ENCODE assay signal across 1 cellular context in the genomic region with DNA sequence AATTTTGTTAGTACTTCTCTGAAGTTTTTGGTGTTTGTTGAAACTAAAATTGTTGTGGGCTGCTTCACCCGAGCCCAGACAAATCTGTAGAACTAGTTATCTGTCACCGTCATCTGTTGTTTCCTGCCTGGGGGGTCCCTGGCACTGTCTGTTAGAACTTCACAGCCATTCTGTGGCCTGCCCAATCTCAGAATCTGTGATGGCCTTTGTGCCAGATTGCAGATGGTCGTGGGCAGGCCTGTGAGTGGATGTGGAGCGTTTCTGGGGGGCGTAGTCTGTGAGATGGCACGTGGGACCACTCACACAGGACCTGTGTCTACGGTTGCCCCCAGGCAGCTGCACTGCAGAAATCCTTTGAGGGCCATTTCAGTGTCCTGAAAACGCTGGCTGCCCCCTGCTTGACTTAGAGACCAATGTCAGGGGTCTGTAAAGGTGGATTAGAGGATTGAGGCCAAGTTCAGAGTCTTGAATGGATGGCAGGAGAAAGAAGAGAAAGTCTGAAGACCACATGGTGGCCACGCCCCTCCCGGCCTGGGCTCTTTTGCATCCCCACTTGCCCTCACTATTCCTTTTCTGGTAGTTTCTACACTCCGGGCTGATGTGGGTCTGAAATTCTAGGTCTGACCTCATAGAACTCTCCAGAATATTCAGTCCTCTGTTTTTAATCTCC.
TF ChIP-seq lines count a peak whose summit lies in the region.

No MANE protein-coding gene starts in this region.

TF ChIP-seq in GM23338, 12 proteins besides CTCF, POLR2A, EP300 and RAD21 (continued from another document):
- TF ChIP-seq EZH2 (IDR thresholded peaks at IDR 0.05; ENCODE audit: low read depth, unreplicated experiment) (no peak), CREB1 (CRISPR knock-in tag; IDR thresholded peaks at IDR 0.05; ENCODE audit: low read depth) (no peak), NANOG (IDR thresholded peaks at IDR 0.05; ENCODE audit: borderline replicate concordance) (no peak), ZNF114 (CRISPR knock-in tag; IDR thresholded peaks at IDR 0.05) (no peak), EZH2phosphoT487 (IDR thresholded peaks at IDR 0.05; ENCODE audit: unreplicated experiment) (no peak)
- TF ChIP-seq, protein P1, sequence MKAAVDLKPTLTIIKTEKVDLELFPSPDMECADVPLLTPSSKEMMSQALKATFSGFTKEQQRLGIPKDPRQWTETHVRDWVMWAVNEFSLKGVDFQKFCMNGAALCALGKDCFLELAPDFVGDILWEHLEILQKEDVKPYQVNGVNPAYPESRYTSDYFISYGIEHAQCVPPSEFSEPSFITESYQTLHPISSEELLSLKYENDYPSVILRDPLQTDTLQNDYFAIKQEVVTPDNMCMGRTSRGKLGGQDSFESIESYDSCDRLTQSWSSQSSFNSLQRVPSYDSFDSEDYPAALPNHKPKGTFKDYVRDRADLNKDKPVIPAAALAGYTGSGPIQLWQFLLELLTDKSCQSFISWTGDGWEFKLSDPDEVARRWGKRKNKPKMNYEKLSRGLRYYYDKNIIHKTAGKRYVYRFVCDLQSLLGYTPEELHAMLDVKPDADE (IDR thresholded peaks at IDR 0.05), result no peak
- TF ChIP-seq, protein P2, sequence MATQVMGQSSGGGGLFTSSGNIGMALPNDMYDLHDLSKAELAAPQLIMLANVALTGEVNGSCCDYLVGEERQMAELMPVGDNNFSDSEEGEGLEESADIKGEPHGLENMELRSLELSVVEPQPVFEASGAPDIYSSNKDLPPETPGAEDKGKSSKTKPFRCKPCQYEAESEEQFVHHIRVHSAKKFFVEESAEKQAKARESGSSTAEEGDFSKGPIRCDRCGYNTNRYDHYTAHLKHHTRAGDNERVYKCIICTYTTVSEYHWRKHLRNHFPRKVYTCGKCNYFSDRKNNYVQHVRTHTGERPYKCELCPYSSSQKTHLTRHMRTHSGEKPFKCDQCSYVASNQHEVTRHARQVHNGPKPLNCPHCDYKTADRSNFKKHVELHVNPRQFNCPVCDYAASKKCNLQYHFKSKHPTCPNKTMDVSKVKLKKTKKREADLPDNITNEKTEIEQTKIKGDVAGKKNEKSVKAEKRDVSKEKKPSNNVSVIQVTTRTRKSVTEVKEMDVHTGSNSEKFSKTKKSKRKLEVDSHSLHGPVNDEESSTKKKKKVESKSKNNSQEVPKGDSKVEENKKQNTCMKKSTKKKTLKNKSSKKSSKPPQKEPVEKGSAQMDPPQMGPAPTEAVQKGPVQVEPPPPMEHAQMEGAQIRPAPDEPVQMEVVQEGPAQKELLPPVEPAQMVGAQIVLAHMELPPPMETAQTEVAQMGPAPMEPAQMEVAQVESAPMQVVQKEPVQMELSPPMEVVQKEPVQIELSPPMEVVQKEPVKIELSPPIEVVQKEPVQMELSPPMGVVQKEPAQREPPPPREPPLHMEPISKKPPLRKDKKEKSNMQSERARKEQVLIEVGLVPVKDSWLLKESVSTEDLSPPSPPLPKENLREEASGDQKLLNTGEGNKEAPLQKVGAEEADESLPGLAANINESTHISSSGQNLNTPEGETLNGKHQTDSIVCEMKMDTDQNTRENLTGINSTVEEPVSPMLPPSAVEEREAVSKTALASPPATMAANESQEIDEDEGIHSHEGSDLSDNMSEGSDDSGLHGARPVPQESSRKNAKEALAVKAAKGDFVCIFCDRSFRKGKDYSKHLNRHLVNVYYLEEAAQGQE (IDR thresholded peaks at IDR 0.05; ENCODE audit: unreplicated experiment), result no peak
